15 cellular contexts compared by ENCODE assay signal in genomic region chr11:11959601-11960000, GRCh38. TPM values are rescaled to one million over a fixed set of nuclear protein-coding genes. Genes with fewer than 3 reads are reported as not detected.
DNase-seq lines count a peak whose midpoint lies in the region; ATAC-seq and TF ChIP-seq lines count a peak whose summit lies in the region.
"Had no signal": no experiment of that assay in that cellular context is flagged by ENCODE, and none has a peak within 500 bp of the region (broad histone marks: within the 10 kb centered on the region; RNA-seq: fewer than 3 reads in every experiment).

No MANE protein-coding gene starts in this region.

- peaks cover 3% of the 10 kb centered on the region for H3K36me3 Mint-ChIP-seq in activated naive CD8-positive, alpha-beta T cell
- peaks cover 11% of the 10 kb centered on the region for H3K36me3 Mint-ChIP-seq in activated naive CD8-positive, alpha-beta T cell treated with anti-CD3 and anti-CD28 coated beads for 36 hours
- H3K36me3 Mint-ChIP-seq in CD8-positive, alpha-beta memory T cell, result peaks cover 0 to 36% (median 17%) of the 10 kb centered on the region in 3 donors
- H3K36me3 Mint-ChIP-seq in activated T-helper 17 cell treated with anti-CD3 and anti-CD28 coated beads, Interleukin-2, amount 50 U/mL, for 72 hours (ENCODE audit: low read depth), result peaks cover 30% of the 10 kb centered on the region
- peaks cover 69% of the 10 kb centered on the region for H3K36me3 Mint-ChIP-seq in osteocyte (ENCODE audit: unreplicated experiment)

- H3K27ac Mint-ChIP-seq in activated naive CD8-positive, alpha-beta T cell, result peak overlapping the region; percentile 2
- H3K27ac Mint-ChIP-seq in activated naive CD8-positive, alpha-beta T cell treated with anti-CD3 and anti-CD28 coated beads for 36 hours, result no peak overlapping the region
- H3K27ac Mint-ChIP-seq in CD8-positive, alpha-beta memory T cell, result peak overlapping the region; percentile 3 to 95 (median 77)
- H3K27ac Mint-ChIP-seq in activated T-helper 17 cell treated with anti-CD3 and anti-CD28 coated beads, Interleukin-2, amount 50 U/mL, for 72 hours, result peak overlapping the region; percentile 8
- peak overlapping the region; percentile 41 for H3K27ac Mint-ChIP-seq in osteocyte (ENCODE audit: unreplicated experiment)
- H3K27ac Mint-ChIP-seq: H9 had no signal

- no peak for TF ChIP-seq CTCF in osteocyte (IDR thresholded peaks at IDR 0.05)

- peaks cover 37% of the 10 kb centered on the region for H3K4me1 Mint-ChIP-seq in activated naive CD8-positive, alpha-beta T cell (ENCODE audit: low read depth)
- peaks cover 20% of the 10 kb centered on the region for H3K4me1 Mint-ChIP-seq in activated naive CD8-positive, alpha-beta T cell treated with anti-CD3 and anti-CD28 coated beads for 36 hours
- peaks cover 28 to 46% (median 41%) of the 10 kb centered on the region in 3 donors for H3K4me1 Mint-ChIP-seq in CD8-positive, alpha-beta memory T cell
- peaks cover 30% of the 10 kb centered on the region for H3K4me1 Mint-ChIP-seq in activated T-helper 17 cell treated with anti-CD3 and anti-CD28 coated beads, Interleukin-2, amount 50 U/mL, for 72 hours
- H3K4me1 Mint-ChIP-seq in osteocyte (ENCODE audit: unreplicated experiment), result peaks cover 6% of the 10 kb centered on the region

- H3K36me3 ChIP-seq in CD8-positive, alpha-beta memory T cell (ENCODE audit: insufficient read depth, low read length), result peaks cover 24% of the 10 kb centered on the region

- no peak overlapping the region for H3K27ac ChIP-seq in CD8-positive, alpha-beta memory T cell (ENCODE audit: low read depth, low read length)

- H3K27me3 ChIP-seq in CD8-positive, alpha-beta memory T cell (ENCODE audit: insufficient read depth, low read length, poor library complexity, severe bottlenecking), result no peaks in the 10 kb centered on the region

- no peak overlapping the region for H3K4me3 ChIP-seq in CD8-positive, alpha-beta memory T cell (ENCODE audit: low read length)

- CTCF ChIA-PET in CD8-positive, alpha-beta memory T cell (lab: Charles Lee), result interaction anchor here (1.4 kb wide), 1 partner anchor 84 kb away, joined by 3 read pairs; no protein-coding TSS in a partner anchor

- H3K9me3 ChIP-seq in CD8-positive, alpha-beta memory T cell (ENCODE audit: low read length), result no peaks in the 10 kb centered on the region

- H3K4me1 ChIP-seq in CD8-positive, alpha-beta memory T cell (ENCODE audit: insufficient read depth, low read length), result peaks cover 24% of the 10 kb centered on the region

- H3K9me3 Mint-ChIP-seq in activated naive CD8-positive, alpha-beta T cell (ENCODE audit: low read depth), result no peaks in the 10 kb centered on the region
- H3K9me3 Mint-ChIP-seq in activated naive CD8-positive, alpha-beta T cell treated with anti-CD3 and anti-CD28 coated beads for 36 hours, result no peaks in the 10 kb centered on the region
- H3K9me3 Mint-ChIP-seq in CD8-positive, alpha-beta memory T cell, result no peaks in the 10 kb centered on the region
- H3K9me3 Mint-ChIP-seq in activated T-helper 17 cell treated with anti-CD3 and anti-CD28 coated beads, Interleukin-2, amount 50 U/mL, for 72 hours, result no peaks in the 10 kb centered on the region
- H3K9me3 Mint-ChIP-seq in osteocyte (ENCODE audit: unreplicated experiment), result peaks cover 5% of the 10 kb centered on the region
- H3K9me3 Mint-ChIP-seq: H9, IgD-negative memory B cell had no signal

- DNase-seq in activated naive CD8-positive, alpha-beta T cell treated with anti-CD3 and anti-CD28 coated beads for 36 hours, result no peak
- DNase-seq in CD8-positive, alpha-beta memory T cell, result no peak
- DNase-seq in osteocyte (ENCODE audit: extremely low spot score, unreplicated experiment) (no peak), NCI-H146 treated with DMSO at 0.1 percent for 48 hours (lab: John Stamatoyannopoulos, UW; ENCODE audit: unreplicated experiment) (no peak)
- DNase-seq: C1 segment of cervical spinal cord, DMS79, H9, NCI-H187 treated with DMSO at 0.1 percent for 48 hours, NCI-H748 treated with DMSO at 0.1 percent for 48 hours, OCI-M1, SIG-M5 had no signal

- no peak for ATAC-seq in activated T-helper 17 cell treated with anti-CD3 and anti-CD28 coated beads, Interleukin-2, amount 50 U/mL, for 72 hours (replicated peaks)
- no peak for ATAC-seq in HG03520 (IDR thresholded peaks at IDR 0.05; ENCODE audit: unreplicated experiment)

- POLR2A ChIA-PET in CD8-positive, alpha-beta memory T cell (lab: Charles Lee), result no interaction called here

- no peaks in the 10 kb centered on the region for H3K27me3 Mint-ChIP-seq in activated naive CD8-positive, alpha-beta T cell
- H3K27me3 Mint-ChIP-seq in activated naive CD8-positive, alpha-beta T cell treated with anti-CD3 and anti-CD28 coated beads for 36 hours, result no peaks in the 10 kb centered on the region
- peaks cover 0 to 2% of the 10 kb centered on the region in 2 donors for H3K27me3 Mint-ChIP-seq in CD8-positive, alpha-beta memory T cell
- H3K27me3 Mint-ChIP-seq in activated T-helper 17 cell treated with anti-CD3 and anti-CD28 coated beads, Interleukin-2, amount 50 U/mL, for 72 hours, result no peaks in the 10 kb centered on the region
- no peaks in the 10 kb centered on the region for H3K27me3 Mint-ChIP-seq in osteocyte (ENCODE audit: unreplicated experiment)
- H3K27me3 Mint-ChIP-seq: IgD-negative memory B cell had no signal

- no peak overlapping the region for H3K4me3 Mint-ChIP-seq in activated naive CD8-positive, alpha-beta T cell
- no peak overlapping the region for H3K4me3 Mint-ChIP-seq in activated naive CD8-positive, alpha-beta T cell treated with anti-CD3 and anti-CD28 coated beads for 36 hours
- H3K4me3 Mint-ChIP-seq in CD8-positive, alpha-beta memory T cell, result peak overlapping the region in 1 of 7 donors; percentile 24
- H3K4me3 Mint-ChIP-seq in activated T-helper 17 cell treated with anti-CD3 and anti-CD28 coated beads, Interleukin-2, amount 50 U/mL, for 72 hours, result no peak overlapping the region
- H3K4me3 Mint-ChIP-seq in osteocyte (ENCODE audit: unreplicated experiment), result no peak overlapping the region
- H3K4me3 Mint-ChIP-seq: H9, IgD-negative memory B cell had no signal

RNA-seq across cellular contexts. Expression of gene DKK3, which starts 48.8 kb away (rescaled TPM):
- under 1 TPM in 1 of 2 experiments, not detected in 1; 0.46 TPM for total RNA-seq in activated naive CD8-positive, alpha-beta T cell treated with anti-CD3 and anti-CD28 coated beads for 36 hours
- 1 to 10 TPM; 2.4 to 2.7 TPM for total RNA-seq in CD8-positive, alpha-beta memory T cell
- 20.4 TPM for polyA plus RNA-seq in CD8-positive, alpha-beta memory T cell
- total RNA-seq in activated T-helper 17 cell treated with anti-CD3 and anti-CD28 coated beads, Interleukin-2, amount 50 U/mL, for 72 hours, result not detected
- total RNA-seq in osteocyte, result 548 and 587 TPM in 2 replicates
- polyA plus RNA-seq: IgD-negative memory B cell had no signal

Comparison
In these comparisons a context has a peak if more than half of its experiments do, and no peak if none do; other contexts are left out.
1. RNA of gene DKK3, which starts 48.8 kb away (total RNA-seq): 548 to 587 TPM in osteocyte; 2.4 to 2.7 TPM in CD8-positive, alpha-beta memory T cell, 0.46 TPM in activated naive CD8-positive, alpha-beta T cell treated with anti-CD3 and anti-CD28 coated beads for 36 hours and not detected in activated T-helper 17 cell treated with anti-CD3 and anti-CD28 coated beads, Interleukin-2, amount 50 U/mL, for 72 hours; every median in the first group is over 100 times any median in the second.